23 cellular contexts compared by ENCODE assay signal in the genomic region with DNA sequence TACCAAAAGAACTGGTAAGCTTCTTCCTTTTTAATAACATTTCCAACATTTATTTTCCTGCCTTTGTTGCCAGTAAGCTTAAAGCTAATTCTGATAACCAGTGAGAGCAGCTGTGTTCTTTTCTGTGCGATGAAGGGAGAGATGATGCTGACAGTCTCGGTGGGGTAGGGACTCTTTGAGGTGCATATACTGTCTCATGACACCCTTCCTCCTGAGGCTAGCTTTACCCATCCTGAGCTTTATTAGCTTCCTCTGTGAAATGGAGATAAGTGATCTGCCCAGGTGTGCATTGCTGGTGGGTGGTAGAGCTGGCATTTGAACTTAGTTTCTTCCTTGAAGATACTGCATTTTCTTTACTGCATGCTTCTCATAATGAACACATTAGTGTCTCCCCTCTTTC.
DNase-seq lines count a peak whose midpoint lies in the region; ATAC-seq, FAIRE-seq and TF ChIP-seq lines count a peak whose summit lies in the region.
"Had no signal": no experiment of that assay in that cellular context is flagged by ENCODE, and none has a peak within 500 bp of the region (broad histone marks: within the 10 kb centered on the region; RNA-seq: fewer than 3 reads in every experiment).

No MANE protein-coding gene starts in this region.

- H3K27me3 ChIP-seq in trophoblast cell (ENCODE audit: insufficient read depth, low read length) = no peaks in the 10 kb centered on the region
- H3K27me3 ChIP-seq in MG63 = no peaks in the 10 kb centered on the region
- H3K27me3 ChIP-seq: BLaER1 had no signal

- no peaks in the 10 kb centered on the region for H3K36me3 Mint-ChIP-seq in WTC11

- peak overlapping the region; percentile 40 for H3K18ac ChIP-seq in trophoblast cell (ENCODE audit: low read length)

- peak overlapping the region; percentile 76 for H2BK12ac ChIP-seq in trophoblast cell (ENCODE audit: low read length)

- no peaks in the 10 kb centered on the region for H3K4me1 ChIP-seq in trophoblast cell (ENCODE audit: control insufficient read depth in 1 of 2, insufficient read depth in 2 of 2, low read length in 2 of 2)
- H3K4me1 ChIP-seq: BLaER1, Caco-2 had no signal

- no peak overlapping the region for H3K9ac ChIP-seq in trophoblast cell (ENCODE audit: low read length)
- H3K9ac ChIP-seq: BLaER1 had no signal

- H3K9me3 Mint-ChIP-seq in WTC11 = no peaks in the 10 kb centered on the region
- H3K9me3 Mint-ChIP-seq: CD8-positive, alpha-beta T cell; HFFc6 had no signal

- H3K9me3 ChIP-seq in trophoblast cell (ENCODE audit: insufficient read depth, low read depth, low read length) = no peaks in the 10 kb centered on the region
- no peaks in the 10 kb centered on the region for H3K9me3 ChIP-seq in MG63
- H3K9me3 ChIP-seq: BLaER1, Caco-2, HAP-1 had no signal

- TF ChIP-seq CTCF in WTC11 (IDR thresholded peaks at IDR 0.05) = no peak

- WGBS in trophoblast cell (ENCODE audit: extremely low coverage, insufficient coverage, insufficient read length) = no CpG with 5 or more reads among the region's 2 CpGs

- DNase-seq in NCI-H2171 treated with DMSO at 0.1 percent for 48 hours (lab: John Stamatoyannopoulos, UW) (peak; percentile 19), NCI-H2171 (lab: John Stamatoyannopoulos, UW) (no peak), HTR-8/SVneo (ENCODE audit: insufficient read length, low spot score) (no peak), WTC11 (ENCODE audit: low spot score) (no peak), trophoblast cell (no peak), MG63 (no peak)
- DNase-seq: Caco-2; CD4-positive, CD25-positive, alpha-beta regulatory T cell; CD8-positive, alpha-beta T cell; DMS153; EL; GDM1; HFFc6 had no signal

- H4K91ac ChIP-seq in trophoblast cell (ENCODE audit: low read depth, low read length) = no peak overlapping the region

- POLR2A ChIA-PET in WTC11 (lab: Charles Lee) = no interaction called here

- peak; percentile 64 for FAIRE-seq in HTR-8/SVneo (lab: Jason Lieb, UNC)
- FAIRE-seq: A204.1, GM18507 had no signal

- peak; percentile 52 for ATAC-seq in WTC11
- ATAC-seq in GM18868 (IDR thresholded peaks at IDR 0.05; ENCODE audit: unreplicated experiment) = no peak
- ATAC-seq in GM19023 (IDR thresholded peaks at IDR 0.05; ENCODE audit: unreplicated experiment) = no peak
- ATAC-seq: CD8-positive, alpha-beta T cell; GM12878 had no signal

- H3K36me3 ChIP-seq in trophoblast cell (ENCODE audit: control insufficient read depth in 1 of 2, insufficient read depth in 2 of 2, low read length in 2 of 2) (peaks cover 4 to 8% of the 10 kb centered on the region in 2 experiments), MG63 (no peaks in the 10 kb centered on the region)
- H3K36me3 ChIP-seq: BLaER1 had no signal

- H3K27ac ChIP-seq in trophoblast cell (ENCODE audit: low read depth, low read length) = no peak overlapping the region
- H3K27ac ChIP-seq: 22Rv1, BLaER1, C4-2B had no signal

- no peaks in the 10 kb centered on the region for H3K79me2 ChIP-seq in trophoblast cell (ENCODE audit: control insufficient read depth, insufficient read depth, low read length, poor library complexity)

- no peak overlapping the region for H4K8ac ChIP-seq in trophoblast cell (ENCODE audit: low read depth, low read length)

- no peaks in the 10 kb centered on the region for H3K79me1 ChIP-seq in trophoblast cell (ENCODE audit: low read length)

- no peak overlapping the region for H2AK5ac ChIP-seq in trophoblast cell (ENCODE audit: low read length)

- H2AFZ ChIP-seq in trophoblast cell (ENCODE audit: insufficient read depth, low read length, poor library complexity) = no peak overlapping the region

- H3K4me3 ChIP-seq in trophoblast cell (ENCODE audit: low read depth, low read length) (no peak overlapping the region), MG63 (no peak overlapping the region)
- H3K4me3 ChIP-seq: BLaER1, GM12878, HAP-1 had no signal

- no peak overlapping the region for H3K4ac ChIP-seq in trophoblast cell (ENCODE audit: low read depth, low read length)

- no peak overlapping the region for H3K4me3 Mint-ChIP-seq in WTC11
- H3K4me3 Mint-ChIP-seq: B cell; CD4-positive, CD25-positive, alpha-beta regulatory T cell; CD8-positive, alpha-beta T cell; HFFc6 had no signal

- peaks cover 45% of the 10 kb centered on the region for H3K4me1 Mint-ChIP-seq in WTC11
- H3K4me1 Mint-ChIP-seq: B cell; CD4-positive, CD25-positive, alpha-beta regulatory T cell had no signal

- no peak overlapping the region for H2BK5ac ChIP-seq in trophoblast cell (ENCODE audit: low read depth, low read length, poor library complexity)

- CTCF ChIA-PET in WTC11 (lab: Charles Lee) = interaction anchor here (1.0 to 2.3 kb wide), 3 partner anchors 159 to 208 kb away, joined by 3 to 6 read pairs (median 3); no protein-coding TSS in a partner anchor

- no peak overlapping the region for H3K14ac ChIP-seq in trophoblast cell (ENCODE audit: low read length)

- H3K27ac Mint-ChIP-seq in WTC11 = no peak overlapping the region
- H3K27ac Mint-ChIP-seq: B cell; CD4-positive, CD25-positive, alpha-beta regulatory T cell; CD8-positive, alpha-beta T cell; HFFc6 had no signal

- no peak overlapping the region for H2BK120ac ChIP-seq in trophoblast cell (ENCODE audit: insufficient read depth, low read length, poor library complexity)

- H3K4me2 ChIP-seq in trophoblast cell (ENCODE audit: low read length) = no peak overlapping the region
- H3K4me2 ChIP-seq: BLaER1 had no signal

- H3K23ac ChIP-seq in trophoblast cell (ENCODE audit: low read length) = no peak overlapping the region

- no peaks in the 10 kb centered on the region for H3K27me3 Mint-ChIP-seq in WTC11 (ENCODE audit: low read depth)
- H3K27me3 Mint-ChIP-seq: B cell; CD4-positive, CD25-positive, alpha-beta regulatory T cell had no signal

- H4K12ac ChIP-seq in trophoblast cell (ENCODE audit: low read depth, low read length) = no peak overlapping the region

TF ChIP-seq in WTC11, 78 proteins besides CTCF, POLR2A, EP300 and RAD21 (continues in another document):
- TF ChIP-seq TEAD4 (CRISPR knock-in tag; IDR thresholded peaks at IDR 0.05) = no peak
- no peak for TF ChIP-seq ARID4B (CRISPR knock-in tag; IDR thresholded peaks at IDR 0.05; ENCODE audit: borderline replicate concordance)
- no peak for TF ChIP-seq ATF3 (CRISPR knock-in tag; conservative IDR thresholded peaks at IDR 0.05)
- no peak for TF ChIP-seq GRHL2 (CRISPR knock-in tag; IDR thresholded peaks at IDR 0.05; ENCODE audit: insufficient replicate concordance, severe bottlenecking)
- no peak for TF ChIP-seq ZNF121 (CRISPR knock-in tag; IDR thresholded peaks at IDR 0.05)
- TF ChIP-seq, protein P1, sequence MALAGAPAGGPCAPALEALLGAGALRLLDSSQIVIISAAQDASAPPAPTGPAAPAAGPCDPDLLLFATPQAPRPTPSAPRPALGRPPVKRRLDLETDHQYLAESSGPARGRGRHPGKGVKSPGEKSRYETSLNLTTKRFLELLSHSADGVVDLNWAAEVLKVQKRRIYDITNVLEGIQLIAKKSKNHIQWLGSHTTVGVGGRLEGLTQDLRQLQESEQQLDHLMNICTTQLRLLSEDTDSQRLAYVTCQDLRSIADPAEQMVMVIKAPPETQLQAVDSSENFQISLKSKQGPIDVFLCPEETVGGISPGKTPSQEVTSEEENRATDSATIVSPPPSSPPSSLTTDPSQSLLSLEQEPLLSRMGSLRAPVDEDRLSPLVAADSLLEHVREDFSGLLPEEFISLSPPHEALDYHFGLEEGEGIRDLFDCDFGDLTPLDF (CRISPR knock-in tag; IDR thresholded peaks at IDR 0.05) = no peak
- no peak for TF ChIP-seq JAZF1 (CRISPR knock-in tag; IDR thresholded peaks at IDR 0.05)
- no peak for TF ChIP-seq ATF2 (CRISPR knock-in tag; IDR thresholded peaks at IDR 0.05; ENCODE audit: borderline replicate concordance, low read depth)
